12 cellular contexts compared by ENCODE assay signal in genomic region chr3:72655151-72655551, GRCh38.
DNase-seq lines count a peak whose midpoint lies in the region; ATAC-seq and TF ChIP-seq lines count a peak whose summit lies in the region.
"Had no signal": no experiment of that assay in that cellular context is flagged by ENCODE, and none has a peak within 500 bp of the region (broad histone marks: within the 10 kb centered on the region; RNA-seq: fewer than 3 reads in every experiment).

No MANE protein-coding gene starts in this region.

- TF ChIP-seq CTCF in GM23338 (conservative IDR thresholded peaks at IDR 0.05; ENCODE audit: low read depth in 2 of 2): peak in 1 of 2 experiments; percentile 26; a peak in 2 of 4 replicates
- TF ChIP-seq CTCF in retinal pigment epithelial cell (conservative IDR thresholded peaks at IDR 0.05; ENCODE audit: low read depth, low read length): no peak
- no peak for TF ChIP-seq CTCF in BE2C (IDR thresholded peaks at IDR 0.05; ENCODE audit: low read depth, low read length)

- no peaks in the 10 kb centered on the region for H3F3A ChIP-seq in GM23338 (replicated peaks; ENCODE audit: low read depth)

- peaks cover 4% of the 10 kb centered on the region; the same call in 2 of the 3 replicates for H3K36me3 Mint-ChIP-seq in GM23338 (ENCODE audit: low read depth)
- H3K36me3 Mint-ChIP-seq in dendritic cell treated with granulocyte-macrophage colony-stimulating factor and Interleukin-4, amounts not matched to agents 40 ng/mL and 50 ng/mL, for 4 days (ENCODE audit: low read depth): no peaks in the 10 kb centered on the region
- H3K36me3 Mint-ChIP-seq in T-helper 17 cell (ENCODE audit: low read depth): peaks cover 2% of the 10 kb centered on the region
- H3K36me3 Mint-ChIP-seq: memory B cell had no signal

- H3K4me1 Mint-ChIP-seq in GM23338 (peaks cover 17% of the 10 kb centered on the region), T-helper 17 cell (peaks cover 7% of the 10 kb centered on the region)
- peaks cover 29% of the 10 kb centered on the region for H3K4me1 Mint-ChIP-seq in dendritic cell treated with granulocyte-macrophage colony-stimulating factor and Interleukin-4, amounts not matched to agents 40 ng/mL and 50 ng/mL, for 4 days (ENCODE audit: low read depth)
- H3K4me1 Mint-ChIP-seq: memory B cell had no signal

- H3K79me2 ChIP-seq in GM23338 (replicated peaks; ENCODE audit: insufficient read depth): no peaks in the 10 kb centered on the region

- no peaks in the 10 kb centered on the region; the same call in 2 of the 3 replicates for H3K9me3 Mint-ChIP-seq in GM23338
- H3K9me3 Mint-ChIP-seq in dendritic cell treated with granulocyte-macrophage colony-stimulating factor and Interleukin-4, amounts not matched to agents 40 ng/mL and 50 ng/mL, for 4 days: peaks cover 12% of the 10 kb centered on the region

- H3K27me3 Mint-ChIP-seq in GM23338 (ENCODE audit: insufficient read depth, low read depth, poor library complexity): peaks cover 10% of the 10 kb centered on the region
- H3K27me3 Mint-ChIP-seq in dendritic cell treated with granulocyte-macrophage colony-stimulating factor and Interleukin-4, amounts not matched to agents 40 ng/mL and 50 ng/mL, for 4 days: peaks cover 39% of the 10 kb centered on the region
- H3K27me3 Mint-ChIP-seq in T-helper 17 cell: peaks cover 6% of the 10 kb centered on the region

- no peaks in the 10 kb centered on the region for H4K20me1 ChIP-seq in GM23338 (replicated peaks; ENCODE audit: insufficient read depth)

- H3K9me2 ChIP-seq in GM23338 (ENCODE audit: insufficient read depth): peaks cover 30% of the 10 kb centered on the region

- H3K27ac ChIP-seq in GM23338 (ENCODE audit: low read depth): no peak overlapping the region

- H3K27me3 ChIP-seq in GM23338 (ENCODE audit: insufficient read depth) (no peaks in the 10 kb centered on the region), BE2C (no peaks in the 10 kb centered on the region)

- intact Hi-C loops in dendritic cell treated with granulocyte-macrophage colony-stimulating factor and Interleukin-4, amounts not matched to agents 40 ng/mL and 50 ng/mL, for 4 days (cut with micrococcal nuclease): no loop called here

- H2AFZ ChIP-seq in GM23338: no peak overlapping the region

- ATAC-seq in GM23338: peak; percentile 98
- ATAC-seq in T-helper 17 cell: no peak

- H3K4me3 ChIP-seq in GM23338 (peak overlapping the region; percentile 22; the same call in 1 of the 2 replicates), retinal pigment epithelial cell (ENCODE audit: low read length) (peak overlapping the region; percentile 15), BE2C (ENCODE audit: low read depth, low read length) (no peak overlapping the region)

- DNase-seq in GM23338 (ENCODE audit: low spot score): peak; percentile 97
- DNase-seq in islet precursor cell: peak; percentile 77
- DNase-seq in retinal pigment epithelial cell (ENCODE audit: low read depth): no peak
- DNase-seq in BE2C: no peak
- no peak for DNase-seq in SIG-M5 (lab: John Stamatoyannopoulos, UW)
- DNase-seq in DMS79 (lab: John Stamatoyannopoulos, UW): no peak
- no peak for DNase-seq in T-helper 17 cell
- DNase-seq: activated naive CD8-positive, alpha-beta T cell treated with anti-CD3 and anti-CD28 coated beads, Interleukin-2, amount 10 ng/mL, durations not matched to agents 7 days and 5 days; NCI-H1092; NK-92 treated with Interleukin-12 subunit alpha and Interleukin-12 subunit beta, amount 100 ng/mL, for 24 hours had no signal

- 0 out of 2 replicates have a peak overlapping the region, but pooled peaks have one; percentile 1 for H3K4me2 ChIP-seq in GM23338

- H3K27ac Mint-ChIP-seq in GM23338 (no peak overlapping the region), T-helper 17 cell (no peak overlapping the region)
- H3K27ac Mint-ChIP-seq in dendritic cell treated with granulocyte-macrophage colony-stimulating factor and Interleukin-4, amounts not matched to agents 40 ng/mL and 50 ng/mL, for 4 days: no peak overlapping the region
- H3K27ac Mint-ChIP-seq: activated naive CD8-positive, alpha-beta T cell treated with anti-CD3 and anti-CD28 coated beads, Interleukin-2, amount 10 ng/mL, durations not matched to agents 7 days and 5 days; memory B cell had no signal

- H3K4me1 ChIP-seq in GM23338 (ENCODE audit: insufficient read depth): peaks cover 4% of the 10 kb centered on the region; the same call in 1 of the 2 replicates
- peaks cover 11% of the 10 kb centered on the region for H3K4me1 ChIP-seq in BE2C

- H3K36me3 ChIP-seq in GM23338 (ENCODE audit: insufficient read depth) (no peaks in the 10 kb centered on the region), BE2C (no peaks in the 10 kb centered on the region)

- H3K9me3 ChIP-seq in BE2C (no peaks in the 10 kb centered on the region), T-helper 17 cell (ENCODE audit: control insufficient read depth, low read length, poor library complexity, severe bottlenecking) (no peaks in the 10 kb centered on the region)

- H3K4me3 Mint-ChIP-seq in GM23338 (peak overlapping the region; percentile 24; the same call in 1 of the 3 replicates), T-helper 17 cell (no peak overlapping the region)
- H3K4me3 Mint-ChIP-seq in dendritic cell treated with granulocyte-macrophage colony-stimulating factor and Interleukin-4, amounts not matched to agents 40 ng/mL and 50 ng/mL, for 4 days: peak overlapping the region; percentile 45
- H3K4me3 Mint-ChIP-seq: activated naive CD8-positive, alpha-beta T cell treated with anti-CD3 and anti-CD28 coated beads, Interleukin-2, amount 10 ng/mL, durations not matched to agents 7 days and 5 days; memory B cell had no signal

TF ChIP-seq in GM23338, 12 proteins besides CTCF, POLR2A, EP300 and RAD21 (continues in another document):
- TF ChIP-seq ETS1 (IDR thresholded peaks at IDR 0.05) (no peak), ZNF331 (CRISPR knock-in tag; IDR thresholded peaks at IDR 0.05; ENCODE audit: low read depth) (no peak), JUNB (IDR thresholded peaks at IDR 0.05; ENCODE audit: unreplicated experiment) (no peak), STAT1 (IDR thresholded peaks at IDR 0.05; ENCODE audit: unreplicated experiment) (no peak), POLR2AphosphoS5 (IDR thresholded peaks at IDR 0.05; ENCODE audit: low read depth) (no peak), REST (IDR thresholded peaks at IDR 0.05; ENCODE audit: unreplicated experiment) (no peak), NANOG (IDR thresholded peaks at IDR 0.05; ENCODE audit: borderline replicate concordance) (no peak), CREB1 (CRISPR knock-in tag; IDR thresholded peaks at IDR 0.05; ENCODE audit: low read depth) (no peak), EZH2 (IDR thresholded peaks at IDR 0.05; ENCODE audit: low read depth, unreplicated experiment) (no peak)

Comparison
In these comparisons a context has a peak if more than half of its experiments do, and no peak if none do; other contexts are left out.
1. DNase-seq: peak in GM23338 (single experiment) and islet precursor cell (single experiment); none in retinal pigment epithelial cell (single experiment), BE2C (single experiment), SIG-M5 (single experiment), DMS79 (single experiment) and T-helper 17 cell (0 of 3).